Comparison of ENCODE assay signal across 8 cellular contexts in the genomic region with DNA sequence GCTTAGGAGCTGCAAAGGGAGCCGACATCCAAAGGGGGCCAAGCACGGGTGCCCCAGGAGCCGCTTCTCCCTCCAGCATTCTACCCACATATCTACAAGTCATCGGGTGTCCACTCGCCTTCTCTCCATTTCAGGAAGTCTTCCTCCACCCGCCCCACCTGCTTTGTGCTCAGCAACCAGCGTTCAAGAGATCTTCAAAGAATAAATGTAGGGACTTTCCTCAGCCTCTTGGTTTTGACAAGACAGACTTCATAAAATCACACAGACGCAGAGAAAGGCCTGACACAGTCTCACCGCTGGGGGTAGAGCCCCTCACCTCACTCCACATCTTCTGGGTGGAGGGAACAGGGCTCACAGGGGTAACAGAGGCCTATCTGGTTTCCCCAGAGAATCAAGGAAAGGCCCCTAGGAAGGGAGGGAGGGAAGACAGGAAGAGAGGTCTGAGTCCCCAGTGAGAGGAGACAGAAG. TPM values are rescaled to one million over a fixed set of nuclear protein-coding genes. Genes with fewer than 3 reads are reported as not detected.
DNase-seq lines count a peak whose midpoint lies in the region; ATAC-seq, FAIRE-seq and TF ChIP-seq lines count a peak whose summit lies in the region.

No MANE protein-coding gene starts in this region.

- peaks cover 8% of the 10 kb centered on the region for H3K9me1 ChIP-seq in K562 (ENCODE audit: control insufficient read depth, insufficient read depth, low read length)

- BruUV-seq in OCI-LY7 (replicated peaks; lab: Mats Ljungman, UMichigan) (no TSS peak), K562 (replicated peaks; lab: Mats Ljungman, UMichigan) (no TSS peak)

- H3K9me2 ChIP-seq in OCI-LY7 (ENCODE audit: insufficient read depth, low read length), result no peaks in the 10 kb centered on the region

- peak; percentile 38 for TF ChIP-seq CTCF in GM12874 (IDR thresholded peaks at IDR 0.05; ENCODE audit: insufficient read depth, low read depth, low read length)
- TF ChIP-seq CTCF in OCI-LY7 (conservative IDR thresholded peaks at IDR 0.05; ENCODE audit: low read length), result 0 out of 2 replicates have a peak, but pooled peaks have one; percentile 20
- peak; percentile 1 to 31 (median 3); a peak in 2 of 6 replicates for TF ChIP-seq CTCF in K562 (IDR thresholded peaks at IDR 0.05 in 2 of 3, conservative IDR thresholded peaks at IDR 0.05 in 1 of 3; ENCODE audit: insufficient read depth in 2 of 3, low read depth in 1 of 3, low read length in 3 of 3)
- TF ChIP-seq CTCF in spleen (IDR thresholded peaks at IDR 0.05 in 8 of 11, conservative IDR thresholded peaks at IDR 0.05 in 3 of 11), result no peak

- TF ChIP-seq RAD21 in K562 (CRISPR knock-in tag; conservative IDR thresholded peaks at IDR 0.05 in 1 of 2, IDR thresholded peaks at IDR 0.05 in 1 of 2), result no peak

- no peak for TF ChIP-seq EP300 in K562 (IDR thresholded peaks at IDR 0.05; ENCODE audit: low read length)

- peak overlapping the region; percentile 37; the same call in 1 of the 2 replicates for H3K4me2 ChIP-seq in OCI-LY7 (ENCODE audit: low read length)
- H3K4me2 ChIP-seq in K562 (ENCODE audit: insufficient read depth, low read length), result peak overlapping the region; percentile 55

- intact Hi-C loops in OCI-LY7 (cut with micrococcal nuclease; ENCODE audit: unreplicated experiment) (no loop called here), K562 (cut with micrococcal nuclease) (loop anchor here (2.0 to 5.0 kb wide), 3 partner anchors 44 to 84 kb away; a partner anchor contains a TSS), spleen (cut with DNase I; ENCODE audit: low total_unique reads) (no loop called here)

- H3K4me1 ChIP-seq in OCI-LY7 (ENCODE audit: insufficient read depth, low read length, poor library complexity, severe bottlenecking) (peaks cover 39% of the 10 kb centered on the region), K562 (replicated peaks in 1 of 2; ENCODE audit: control insufficient read depth in 2 of 2, insufficient read depth in 2 of 2, low read length in 2 of 2) (peaks cover 44 to 54% of the 10 kb centered on the region in 2 experiments), spleen (peaks cover 23 to 95% (median 55%) of the 10 kb centered on the region in 6 donors), HAP-1 (no peaks in the 10 kb centered on the region)

- DNase-seq in OCI-LY7 (ENCODE audit: low spot score), result peak; percentile 23
- peak in 1 of 4 experiments; percentile 35 for DNase-seq in K562 (ENCODE audit: extremely low read depth in 1 of 4, low spot score in 3 of 4)
- no peak for DNase-seq in spleen
- DNase-seq in LoVo (ENCODE audit: low spot score), result no peak
- DNase-seq in HEK293T (ENCODE audit: extremely low spot score), result no peak
- DNase-seq in HAP-1 (ENCODE audit: low spot score in 2 of 2), result no peak

- WGBS in K562 (ENCODE audit: insufficient coverage, low coverage, missing lambda C conversion rate), result 34% methylated on average over 9 of the region's 9 CpGs
- 20 to 34% (median 28%) methylated on average over 9 of the region's 9 CpGs for WGBS in spleen, 5 donors

- ATAC-seq in K562, result peak; percentile 46
- no peak for ATAC-seq in HG02642 (IDR thresholded peaks at IDR 0.05; ENCODE audit: poor library complexity, unreplicated experiment)

- peaks cover 19% of the 10 kb centered on the region; the same call in 1 of the 2 replicates for H3K36me3 ChIP-seq in OCI-LY7 (ENCODE audit: insufficient read depth, low read length)
- peaks cover 36% of the 10 kb centered on the region; the same call in 2 of the 3 replicates for H3K36me3 ChIP-seq in K562 (ENCODE audit: control insufficient read depth, insufficient read depth, low read length)
- H3K36me3 ChIP-seq in spleen, result peaks cover 0 to 7% (median 0%) of the 10 kb centered on the region in 6 donors
- no peaks in the 10 kb centered on the region for H3K36me3 ChIP-seq in HAP-1 (replicated peaks)

- H3K27me3 ChIP-seq in K562 (ENCODE audit: control insufficient read depth in 2 of 2, insufficient read depth in 2 of 2, low read length in 2 of 2) (no peaks in the 10 kb centered on the region), spleen (replicated peaks in 1 of 7) (no peaks in the 10 kb centered on the region), HAP-1 (ENCODE audit: low read depth) (no peaks in the 10 kb centered on the region)

- CTCF ChIA-PET in OCI-LY7 (lab: Charles Lee; ENCODE audit: unreplicated experiment), result interaction anchor here (0.7 kb wide), 1 partner anchor 49 kb away, joined by 3 read pairs; a partner anchor contains a TSS
- CTCF ChIA-PET in K562 (lab: Yijun Ruan, JAX; ENCODE audit: low intra/inter-chr PET ratio), result no interaction called here
- CTCF ChIA-PET in HEK293T (lab: Yijun Ruan, JAX), result no interaction called here

- POLR2A ChIA-PET in OCI-LY7 (lab: Charles Lee) (no interaction called here), K562 (lab: Yijun Ruan, JAX) (interaction anchor here (0.7 to 1.7 kb wide), 4 partner anchors 9 to 175 kb away, joined by 3 to 4 read pairs (median 4); no protein-coding TSS in a partner anchor), HEK293T (lab: Yijun Ruan, JAX) (no interaction called here)

- H3K4me3 ChIP-seq in OCI-LY7 (ENCODE audit: low read depth, low read length, poor library complexity, severe bottlenecking) (no peak overlapping the region), K562 (no peak overlapping the region), spleen (peak overlapping the region in 5 of 8 donors; percentile 1 to 60 (median 23)), HAP-1 (no peak overlapping the region)

- no peak overlapping the region for H3K27ac ChIP-seq in OCI-LY7 (ENCODE audit: low read depth, low read length, poor library complexity, severe bottlenecking)
- H3K27ac ChIP-seq in K562 (ENCODE audit: extremely low read depth, low read depth, low read length), result peak overlapping the region; percentile 2; the same call in 2 of the 3 replicates
- H3K27ac ChIP-seq in spleen, result peak overlapping the region in 5 of 8 donors; percentile 27 to 54 (median 46)

- TF ChIP-seq POLR2A in K562 (conservative IDR thresholded peaks at IDR 0.05) (no peak), spleen (IDR thresholded peaks at IDR 0.05) (no peak)

- 0 out of 2 replicates have a peak, but pooled peaks cover 3% of the 10 kb centered on the region for H4K20me1 ChIP-seq in OCI-LY7 (ENCODE audit: insufficient read depth, low read length)
- H4K20me1 ChIP-seq in K562 (replicated peaks; ENCODE audit: control insufficient read depth, insufficient read depth, low read length), result peaks cover 50% of the 10 kb centered on the region

- peaks cover 2% of the 10 kb centered on the region; the same call in 1 of the 2 replicates for H3K79me2 ChIP-seq in OCI-LY7 (ENCODE audit: insufficient read depth, low read depth, low read length)
- peaks cover 91% of the 10 kb centered on the region for H3K79me2 ChIP-seq in K562 (ENCODE audit: control insufficient read depth, insufficient read depth, low read length)

- peak; percentile 26 for FAIRE-seq in K562 (lab: Jason Lieb, UNC)

- H3K9me3 ChIP-seq in OCI-LY7 (ENCODE audit: low read length), result no peaks in the 10 kb centered on the region
- no peaks in the 10 kb centered on the region for H3K9me3 ChIP-seq in K562 (replicated peaks; ENCODE audit: control insufficient read depth, insufficient read depth, low read depth, low read length)
- no peaks in the 10 kb centered on the region for H3K9me3 ChIP-seq in spleen
- no peaks in the 10 kb centered on the region for H3K9me3 ChIP-seq in HAP-1

- in situ Hi-C loops in K562 (cut with MboI), result no loop called here
- in situ Hi-C loops in HAP-1 (cut with MboI; ENCODE audit: low sequenced_read_pairs), result no loop called here

- no peak overlapping the region for H2AFZ ChIP-seq in OCI-LY7 (ENCODE audit: low read length)
- H2AFZ ChIP-seq in K562 (ENCODE audit: low read depth, low read length), result no peak overlapping the region

- peak overlapping the region; percentile 3 to 87; a peak in 2 of 4 replicates for H3K9ac ChIP-seq in K562 (ENCODE audit: insufficient read depth in 1 of 2, low read depth in 2 of 2, low read length in 2 of 2)

TF ChIP-seq in K562, 482 proteins besides CTCF, POLR2A, EP300 and RAD21:
- TF ChIP-seq SMARCB1 (IDR thresholded peaks at IDR 0.05; ENCODE audit: insufficient read length, low read depth) (no peak), SPI1 (IDR thresholded peaks at IDR 0.05; ENCODE audit: borderline replicate concordance, low read depth, low read length) (peak; percentile 36; the same call in 1 of the 2 replicates), ZBTB7A (IDR thresholded peaks at IDR 0.05; ENCODE audit: borderline replicate concordance, control insufficient read depth, low read depth, low read length) (peak; percentile 50; the same call in 1 of the 2 replicates)

TF ChIP-seq in HEK293T, 16 proteins besides CTCF, POLR2A, EP300 and RAD21 (continues in another document):
- TF ChIP-seq ELF4 (IDR thresholded peaks at IDR 0.05), result no peak
- TF ChIP-seq FOXK2 (IDR thresholded peaks at IDR 0.05), result no peak
- TF ChIP-seq ARNT (IDR thresholded peaks at IDR 0.05), result no peak
- no peak for TF ChIP-seq FOXA1 (IDR thresholded peaks at IDR 0.05)
- no peak for TF ChIP-seq SP1 (IDR thresholded peaks at IDR 0.05)
- no peak for TF ChIP-seq LEF1 (IDR thresholded peaks at IDR 0.05; ENCODE audit: borderline replicate concordance)
- TF ChIP-seq FOXM1 (IDR thresholded peaks at IDR 0.05; ENCODE audit: borderline replicate concordance), result no peak

RNA-seq across cellular contexts. Expression of a gene that starts 49.5 kb away (rescaled TPM):
- total RNA-seq in OCI-LY7 (2014; rRNA removed; shearing (Covaris generic)), result 11.2 and 16.5 TPM in 2 replicates
- total RNA-seq in OCI-LY7 (2022), result 44.9 and 53.2 TPM in 2 replicates
- 55.7 and 82.4 TPM in 2 replicates for total RNA-seq in K562 (2011; cell fraction: chromatin; rRNA removed; ENCODE audit: low replicate concordance)
- total RNA-seq in K562 (2011; cell fraction: nucleolus; rRNA removed), result 34.6 and 49.5 TPM in 2 replicates
- total RNA-seq in K562 (2011; cell fraction: nucleoplasm; rRNA removed), result 48.8 and 81.9 TPM in 2 replicates
- total RNA-seq in K562 (2014; rRNA removed), result 23.8 and 36.9 TPM in 2 replicates
- total RNA-seq in K562 (2014; rRNA removed; fragmentation: Illumina TruSeq; extraction: Trizol), result 33.8 and 44.0 TPM in 2 replicates
- total RNA-seq in K562 (2015; rRNA removed; fragmentation: Illumina TruSeq; extraction: Trizol), result 39.8 and 45.1 TPM in 2 replicates
- total RNA-seq in K562 (2021), result 102 and 106 TPM in 2 replicates
- 17.6 and 43.9 TPM in 2 replicates for polyA plus RNA-seq in K562 (2011; rRNA removed)
- 18.4 and 40.7 TPM in 2 replicates for polyA plus RNA-seq in K562 (2011; cell fraction: cytosol; rRNA removed)
- polyA plus RNA-seq in K562 (2011; cell fraction: nucleus; rRNA removed), result 39.0 and 40.4 TPM in 2 replicates
- polyA plus RNA-seq in K562 (2012), result 79.9 and 107 TPM in 2 replicates
- 107 and 108 TPM in 2 replicates for polyA plus RNA-seq in K562 (2014; fragmentation: Illumina TruSeq; extraction: Trizol)
- 1 to 10 TPM; 8.7 TPM for polyA plus RNA-seq in K562 (2014; fragmentation: Nextera tagmentation; extraction: Ambion mirVana)
- 51.4 and 68.8 TPM in 2 replicates for polyA plus RNA-seq in K562 (2014; rRNA removed)
- polyA minus RNA-seq in K562 (2011; rRNA and poly(A)+ RNA removed), result 13.2 and 17.4 TPM in 2 replicates
- 21.6 and 33.8 TPM in 2 replicates for polyA minus RNA-seq in K562 (2011; cell fraction: cytosol; rRNA and poly(A)+ RNA removed)
- 9.7 and 14.1 TPM in 2 replicates for polyA minus RNA-seq in K562 (2011; cell fraction: nucleus; rRNA and poly(A)+ RNA removed)
- 10 to 100 TPM; 24.4 to 73.5 (median 55.4) TPM for total RNA-seq in spleen
- polyA plus RNA-seq in spleen, result 10 to 100 TPM; 14.4 to 22.1 (median 14.9) TPM

Comparison
In these comparisons a context has a peak if more than half of its experiments do, and no peak if none do; other contexts are left out.
1. CTCF ChIP-seq: peak in GM12874 (single experiment), OCI-LY7 (single experiment) and K562 (3 of 3); none in spleen (0 of 11).
2. H3K4me3 ChIP-seq: peak in spleen (5 of 8); none in OCI-LY7 (single experiment), K562 (single experiment) and HAP-1 (single experiment).